Comparison of ENCODE assay signal across 11 cellular contexts in genomic region chr6:29827579-29828470, GRCh38. TPM values are rescaled to one million over a fixed set of nuclear protein-coding genes. Genes with fewer than 3 reads are reported as not detected.
DNase-seq lines count a peak whose midpoint lies in the region; ATAC-seq and TF ChIP-seq lines count a peak whose summit lies in the region.
"Had no signal": no experiment of that assay in that cellular context is flagged by ENCODE, and none has a peak within 500 bp of the region (broad histone marks: within the 10 kb centered on the region; RNA-seq: fewer than 3 reads in every experiment).

TSS of gene HLA-G (plus strand) at chr6:29827825. CDS start at chr6:29827845, 20 bp downstream.

- H3K9me3 ChIP-seq in ectodermal cell (ENCODE audit: control insufficient read depth, low read length) (no peaks in the 10 kb centered on the region), thoracic aorta (no peaks in the 10 kb centered on the region)

- peak within 1 kb of the TSS; percentile 18 for H3K9ac ChIP-seq in mesendoderm (ENCODE audit: low read length)

- H4K5ac ChIP-seq in mesendoderm (ENCODE audit: low read length), result no peak within 1 kb of the TSS

- intact Hi-C loops in lower leg skin (cut with DNase I; ENCODE audit: low total_unique reads), result no loop called here

- H3K36me3 ChIP-seq in ectodermal cell (ENCODE audit: control insufficient read depth, insufficient read depth, low read length) (no peaks in the 10 kb centered on the region), mesendoderm (ENCODE audit: control insufficient read depth, insufficient read depth, low read length) (no peaks in the 10 kb centered on the region), thoracic aorta (no peaks in the 10 kb centered on the region)

- H3K23ac ChIP-seq in mesendoderm (ENCODE audit: low read length), result no peak within 1 kb of the TSS

- TF ChIP-seq POLR2A in lower leg skin (IDR thresholded peaks at IDR 0.05), result no peak

- no peak within 1 kb of the TSS for H2BK120ac ChIP-seq in mesendoderm (ENCODE audit: low read depth, low read length)

- H3K4me1 ChIP-seq in ectodermal cell (ENCODE audit: control insufficient read depth, insufficient read depth, low read length) (no peaks in the 10 kb centered on the region), mesendoderm (ENCODE audit: control insufficient read depth, low read depth, low read length) (no peaks in the 10 kb centered on the region), thoracic aorta (ENCODE audit: control insufficient read depth in 1 of 2, low read depth in 2 of 2) (peaks cover 0 to 5% of the 10 kb centered on the region in 2 donors)

- H3K27me3 ChIP-seq in ectodermal cell (ENCODE audit: control insufficient read depth, insufficient read depth, low read length, poor library complexity, severe bottlenecking), result peaks cover 48% of the 10 kb centered on the region
- H3K27me3 ChIP-seq in mesendoderm (ENCODE audit: insufficient read depth, low read length, poor library complexity), result peaks cover 2% of the 10 kb centered on the region
- no peaks in the 10 kb centered on the region for H3K27me3 ChIP-seq in thoracic aorta (replicated peaks; ENCODE audit: insufficient read depth)

- H3K4me2 ChIP-seq in mesendoderm (ENCODE audit: low read length), result peak within 1 kb of the TSS; percentile 76

- 5 to 6% methylated on average over 75 of the region's 75 CpGs for WGBS in ectodermal cell, 2 experiments
- WGBS in mesendoderm (ENCODE audit: extremely low coverage, insufficient coverage, low lambda C conversion rate), result no CpG with 5 or more reads among the region's 75 CpGs
- 11 to 16% methylated on average over 40 to 69 of the region's 75 CpGs for WGBS in lower leg skin, 2 donors

- TF ChIP-seq CTCF in thoracic aorta (IDR thresholded peaks at IDR 0.05) (no peak), lower leg skin (IDR thresholded peaks at IDR 0.05) (no peak)

- peak; percentile 34 for DNase-seq in activated T-cell treated with anti-CD3 and anti-CD28 coated beads, Interleukin-2, amount 50 U/mL, for 1 hour
- no peak for DNase-seq in activated T-cell treated with anti-CD3 and anti-CD28 coated beads for 4 hours
- DNase-seq in mesendoderm, result no peak
- no peak for DNase-seq in thoracic aorta (ENCODE audit: low spot score)
- no peak for DNase-seq in lower leg skin (ENCODE audit: low spot score in 2 of 2)
- no peak for DNase-seq in SIG-M5 (lab: John Stamatoyannopoulos, UW)
- DNase-seq: occipital lobe had no signal

- H3K4me3 ChIP-seq in ectodermal cell (ENCODE audit: insufficient read depth, low read depth, low read length), result peak within 1 kb of the TSS; percentile 29
- H3K4me3 ChIP-seq in mesendoderm (ENCODE audit: low read length), result peak within 1 kb of the TSS; percentile 19
- H3K4me3 ChIP-seq in thoracic aorta, result peak within 1 kb of the TSS; percentile 59
- H3K4me3 ChIP-seq in lower leg skin (ENCODE audit: low read depth, poor library complexity, severe bottlenecking), result no peak within 1 kb of the TSS
- H3K4me3 ChIP-seq: K562 had no signal

- H3K79me1 ChIP-seq in mesendoderm (ENCODE audit: low read length), result no peaks in the 10 kb centered on the region

- no peak within 1 kb of the TSS for H3K18ac ChIP-seq in mesendoderm (ENCODE audit: low read length)

- H3K27ac ChIP-seq in ectodermal cell (ENCODE audit: insufficient read depth, low read depth, low read length, poor library complexity, severe bottlenecking), result no peak within 1 kb of the TSS
- H3K27ac ChIP-seq in mesendoderm (ENCODE audit: low read depth, low read length), result no peak within 1 kb of the TSS
- no peak within 1 kb of the TSS for H3K27ac ChIP-seq in thoracic aorta

- ATAC-seq in thoracic aorta (ENCODE audit: insufficient number of reproducible peaks, low FRiP score, low read depth), result no peak
- no peak for ATAC-seq in HG02981 (IDR thresholded peaks at IDR 0.05; ENCODE audit: unreplicated experiment)

- no peak within 1 kb of the TSS for H2AK5ac ChIP-seq in mesendoderm (ENCODE audit: low read length)

- H2BK15ac ChIP-seq in mesendoderm (replicated peaks; ENCODE audit: low read depth), result no peak within 1 kb of the TSS

- H3K4ac ChIP-seq in mesendoderm (ENCODE audit: low read depth, low read length), result no peak within 1 kb of the TSS

- no peak within 1 kb of the TSS for H4K8ac ChIP-seq in mesendoderm (ENCODE audit: low read depth, low read length)

- H3K79me2 ChIP-seq in mesendoderm (ENCODE audit: control insufficient read depth, insufficient read depth, low read length), result no peaks in the 10 kb centered on the region

- peak within 1 kb of the TSS; percentile 62 for H3K56ac ChIP-seq in mesendoderm (ENCODE audit: low read length)

- no peak within 1 kb of the TSS for H2BK5ac ChIP-seq in mesendoderm (ENCODE audit: low read length)

RNA-seq across cellular contexts. Expression of gene HLA-G, which starts in this region (rescaled TPM):
- not detected for polyA plus RNA-seq in ectodermal cell (2013, experiment 1 of 4)
- polyA plus RNA-seq in ectodermal cell (2013, experiment 2 of 4), result not detected
- polyA plus RNA-seq in ectodermal cell (2013, experiment 3 of 4), result not detected
- polyA plus RNA-seq in ectodermal cell (2013, experiment 4 of 4), result not detected
- polyA plus RNA-seq in mesendoderm (2013, experiment 1 of 2), result 0.81 TPM
- polyA plus RNA-seq in mesendoderm (2013, experiment 2 of 2), result 0.98 TPM
- total RNA-seq in thoracic aorta (under 1 TPM in 1 of 2 donors, not detected in 1; 0.85 TPM), lower leg skin (under 1 TPM in 1 of 4 donors, not detected in 3; 0.29 TPM)
- total RNA-seq: K562, occipital lobe, RPMI7951 had no signal
